In genomic region chr13:20573186-20573585, GRCh38 we compare ENCODE assay signal across 8 cellular contexts.
"Had no signal": no experiment of that assay in that cellular context is flagged by ENCODE, and none has a peak within 500 bp of the region (broad histone marks: within the 10 kb centered on the region; RNA-seq: fewer than 3 reads in every experiment).

No MANE protein-coding gene starts in this region.

- H3K4me3 ChIP-seq: GM23338, K562 had no signal

- H3K4me2 ChIP-seq: GM23338 had no signal

- FAIRE-seq: H1, H54, K562 had no signal

- H3K9me3 Mint-ChIP-seq: GM23338 had no signal

- H3K27ac Mint-ChIP-seq: GM23338, H9 had no signal

- H3K4me1 Mint-ChIP-seq: GM23338 had no signal

- ATAC-seq: GM23338, K562 had no signal

- H2AFZ ChIP-seq: GM23338 had no signal

- H3K27ac ChIP-seq: HL-60 had no signal

- DNase-seq: H9, HCEC 1CT, IMR-90 had no signal

- H3K4me3 Mint-ChIP-seq: GM23338, H9 had no signal
